Comparison of ENCODE assay signal across 1 cellular context in the genomic region with DNA sequence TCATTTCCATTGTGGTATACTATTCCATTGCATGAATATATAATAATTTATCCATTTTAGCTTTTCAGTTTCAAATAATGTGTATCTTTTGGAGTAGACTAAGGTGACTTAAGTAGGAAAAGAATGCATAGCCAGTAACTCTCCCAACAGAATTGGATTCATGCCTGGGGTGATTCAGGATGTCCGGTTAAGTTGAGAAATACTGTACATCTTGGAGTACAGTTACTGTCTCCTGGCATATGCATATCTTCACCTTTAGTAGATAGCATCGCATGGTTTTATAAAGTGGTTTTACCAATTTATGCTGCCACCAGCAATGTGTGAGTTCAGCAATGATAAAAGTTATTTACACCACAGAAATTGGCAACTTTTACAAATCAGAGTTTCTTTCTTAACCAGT.
A peak's percentile ranks its signal among the peaks of the same experiment; 100 is the strongest.
TF ChIP-seq lines count a peak whose summit lies in the region.

No MANE protein-coding gene starts in this region.

TF ChIP-seq in IMR-90, 13 proteins besides CTCF, POLR2A, EP300 and RAD21 (continued from another document):
- TF ChIP-seq CEBPB (IDR thresholded peaks at IDR 0.05; ENCODE audit: low read depth, low read length) = peak; percentile 92
- no peak for TF ChIP-seq RCOR1 (IDR thresholded peaks at IDR 0.05; ENCODE audit: insufficient replicate concordance, low read length)
- TF ChIP-seq MAFK (IDR thresholded peaks at IDR 0.05; ENCODE audit: low read depth, low read length) = no peak
TF ChIP-seq in IMR-90: peak in this region for 2.
